17 cellular contexts compared by ENCODE assay signal in genomic region chr10:123035467-123036086, GRCh38. TPM values are rescaled to one million over a fixed set of nuclear protein-coding genes. Genes with fewer than 3 reads are reported as not detected.
DNase-seq lines count a peak whose midpoint lies in the region; ATAC-seq and TF ChIP-seq lines count a peak whose summit lies in the region.
"Had no signal": no experiment of that assay in that cellular context is flagged by ENCODE, and none has a peak within 500 bp of the region (broad histone marks: within the 10 kb centered on the region; RNA-seq: fewer than 3 reads in every experiment).

No MANE protein-coding gene starts in this region.

- BruUV-seq in OCI-LY7 (replicated peaks; lab: Mats Ljungman, UMichigan) = no TSS peak

- H3K4ac ChIP-seq in trophoblast cell (ENCODE audit: low read depth, low read length) = no peak overlapping the region

- H4K91ac ChIP-seq in trophoblast cell (ENCODE audit: low read depth, low read length) = no peak overlapping the region

- CTCF ChIA-PET in HEK293 (lab: Yijun Ruan, JAX) (interaction anchor here (1.2 to 2.8 kb wide), 2 partner anchors 10 to 14 kb away, joined by 3 to 17 read pairs; no protein-coding TSS in a partner anchor), OCI-LY7 (lab: Charles Lee; ENCODE audit: unreplicated experiment) (no interaction called here)

- H4K12ac ChIP-seq in trophoblast cell (ENCODE audit: low read depth, low read length) = no peak overlapping the region

- H2BK5ac ChIP-seq in trophoblast cell (ENCODE audit: low read depth, low read length, poor library complexity) = no peak overlapping the region

- no peak for TF ChIP-seq CTCF in HEK293 (tag by site-specific recombination; IDR thresholded peaks at IDR 0.05)
- no peak for TF ChIP-seq CTCF in right lobe of liver (IDR thresholded peaks at IDR 0.05)
- no peak for TF ChIP-seq CTCF in OCI-LY7 (conservative IDR thresholded peaks at IDR 0.05; ENCODE audit: low read length)

- POLR2A ChIA-PET in HEK293 (lab: Yijun Ruan, JAX) = no interaction called here
- POLR2A ChIA-PET in OCI-LY7 (lab: Charles Lee) = interaction anchor here (0.5 kb wide), 1 partner anchor 15 kb away, joined by 3 read pairs; no protein-coding TSS in a partner anchor

- peak overlapping the region; percentile 68 for H3K23ac ChIP-seq in trophoblast cell (ENCODE audit: low read length)

- H4K8ac ChIP-seq in trophoblast cell (ENCODE audit: low read depth, low read length) = no peak overlapping the region

- H3K4me2 ChIP-seq in trophoblast cell (ENCODE audit: low read length) (no peak overlapping the region), OCI-LY7 (ENCODE audit: low read length) (no peak overlapping the region)
- H3K4me2 ChIP-seq: BLaER1 had no signal

- H2BK120ac ChIP-seq in trophoblast cell (ENCODE audit: insufficient read depth, low read length, poor library complexity) = no peak overlapping the region

- H3K79me1 ChIP-seq in trophoblast cell (ENCODE audit: low read length) = no peaks in the 10 kb centered on the region

- H3K79me2 ChIP-seq in trophoblast cell (ENCODE audit: control insufficient read depth, insufficient read depth, low read length, poor library complexity) (no peaks in the 10 kb centered on the region), OCI-LY7 (ENCODE audit: insufficient read depth, low read depth, low read length) (no peaks in the 10 kb centered on the region)

- peaks cover 0 to 30% of the 10 kb centered on the region in 2 experiments; a peak in 2 of 3 replicates for H3K36me3 ChIP-seq in HEK293 (ENCODE audit: control insufficient read depth in 2 of 2, insufficient read depth in 1 of 2, low read length in 2 of 2)
- H3K36me3 ChIP-seq in right lobe of liver = peaks cover 0 to 10% (median 0%) of the 10 kb centered on the region in 4 donors
- no peaks in the 10 kb centered on the region for H3K36me3 ChIP-seq in trophoblast cell (ENCODE audit: control insufficient read depth in 1 of 2, insufficient read depth in 2 of 2, low read length in 2 of 2)
- H3K36me3 ChIP-seq in OCI-LY7 (ENCODE audit: insufficient read depth, low read length) = no peaks in the 10 kb centered on the region
- H3K36me3 ChIP-seq: HAP-1 had no signal

- no peaks in the 10 kb centered on the region for H4K20me1 ChIP-seq in OCI-LY7 (ENCODE audit: insufficient read depth, low read length)
- H4K20me1 ChIP-seq: BLaER1 had no signal

- no peak overlapping the region for H3K18ac ChIP-seq in trophoblast cell (ENCODE audit: low read length)

- no peak overlapping the region for H2AFZ ChIP-seq in trophoblast cell (ENCODE audit: insufficient read depth, low read length, poor library complexity)
- no peak overlapping the region for H2AFZ ChIP-seq in OCI-LY7 (ENCODE audit: low read length)

- 28% methylated on average over 8 of the region's 8 CpGs for WGBS in right lobe of liver (ENCODE audit: insufficient coverage, low coverage, low lambda C conversion rate, missing lambda C conversion rate)
- WGBS in trophoblast cell (ENCODE audit: extremely low coverage, insufficient coverage, insufficient read length) = no CpG with 5 or more reads among the region's 8 CpGs

- DNase-seq in left lobe of liver (ENCODE audit: low spot score) (peak; percentile 89), right lobe of liver (peak; percentile 53 to 90 (median 89)), trophoblast cell (no peak), OCI-LY7 (ENCODE audit: low spot score) (no peak)
- DNase-seq in stimulated activated CD8-positive, alpha-beta memory T cell treated with anti-CD3 and anti-CD28 coated beads, Interleukin-4, amount 100 ng/mL, for 48 hours = no peak
- DNase-seq: Caco-2; CD4-positive, CD25-positive, alpha-beta regulatory T cell; CD8-positive, alpha-beta T cell; DMS153; DND-41; GOT3 had no signal

- no peak overlapping the region for H3K14ac ChIP-seq in trophoblast cell (ENCODE audit: low read length)

- H3K4me3 ChIP-seq in HEK293 (ENCODE audit: low read depth, low read length) (no peak overlapping the region), right lobe of liver (no peak overlapping the region), trophoblast cell (ENCODE audit: low read depth, low read length) (peak overlapping the region; percentile 54), OCI-LY7 (ENCODE audit: low read depth, low read length, poor library complexity, severe bottlenecking) (no peak overlapping the region)
- H3K4me3 ChIP-seq: BLaER1, HAP-1 had no signal

- H2BK12ac ChIP-seq in trophoblast cell (ENCODE audit: low read length) = no peak overlapping the region

- peak; percentile 59 for ATAC-seq in left lobe of liver
- peak; percentile 26 to 82 (median 64) for ATAC-seq in right lobe of liver
- ATAC-seq in HG03460 (IDR thresholded peaks at IDR 0.05; ENCODE audit: unreplicated experiment) = no peak
- ATAC-seq: CD8-positive, alpha-beta T cell had no signal

- TF ChIP-seq POLR2A in right lobe of liver (IDR thresholded peaks at IDR 0.05) = no peak

- H3K9me2 ChIP-seq in OCI-LY7 (ENCODE audit: insufficient read depth, low read length) = no peaks in the 10 kb centered on the region

- intact Hi-C loops in right lobe of liver (cut with DNase I) = no loop called here
- intact Hi-C loops in OCI-LY7 (cut with micrococcal nuclease; ENCODE audit: unreplicated experiment) = no loop called here

- H2AK5ac ChIP-seq in trophoblast cell (ENCODE audit: low read length) = no peak overlapping the region

- no peaks in the 10 kb centered on the region for H3K9me3 ChIP-seq in HEK293 (ENCODE audit: control insufficient read depth, insufficient read depth, low read depth, low read length)
- peaks cover 0 to 2% (median 0%) of the 10 kb centered on the region in 4 donors for H3K9me3 ChIP-seq in right lobe of liver
- no peaks in the 10 kb centered on the region for H3K9me3 ChIP-seq in trophoblast cell (ENCODE audit: insufficient read depth, low read depth, low read length)
- no peaks in the 10 kb centered on the region for H3K9me3 ChIP-seq in OCI-LY7 (ENCODE audit: low read length)
- H3K9me3 ChIP-seq: BLaER1, Caco-2, HAP-1 had no signal

- H3K4me1 ChIP-seq in HEK293 (ENCODE audit: control insufficient read depth, insufficient read depth, low read length) = no peaks in the 10 kb centered on the region
- H3K4me1 ChIP-seq in right lobe of liver = peaks cover 0 to 40% (median 22%) of the 10 kb centered on the region in 4 donors
- H3K4me1 ChIP-seq in trophoblast cell (ENCODE audit: control insufficient read depth in 1 of 2, insufficient read depth in 2 of 2, low read length in 2 of 2) = no peaks in the 10 kb centered on the region
- no peaks in the 10 kb centered on the region for H3K4me1 ChIP-seq in OCI-LY7 (ENCODE audit: insufficient read depth, low read length, poor library complexity, severe bottlenecking)
- H3K4me1 ChIP-seq: Caco-2 had no signal

- no peaks in the 10 kb centered on the region for H3K27me3 ChIP-seq in right lobe of liver
- no peaks in the 10 kb centered on the region for H3K27me3 ChIP-seq in trophoblast cell (ENCODE audit: insufficient read depth, low read length)
- H3K27me3 ChIP-seq: BLaER1 had no signal

- no peak overlapping the region for H3K27ac ChIP-seq in HEK293 (ENCODE audit: extremely low read depth, low read depth, low read length)
- no peak overlapping the region for H3K27ac ChIP-seq in right lobe of liver
- H3K27ac ChIP-seq in trophoblast cell (ENCODE audit: low read depth, low read length) = no peak overlapping the region
- no peak overlapping the region for H3K27ac ChIP-seq in OCI-LY7 (ENCODE audit: low read depth, low read length, poor library complexity, severe bottlenecking)
- H3K27ac ChIP-seq: 22Rv1, BLaER1, C4-2B had no signal

- H3K9ac ChIP-seq in trophoblast cell (ENCODE audit: low read length) = peak overlapping the region; percentile 1
- H3K9ac ChIP-seq: BLaER1 had no signal

TF ChIP-seq in HEK293, 187 proteins besides CTCF, POLR2A, EP300 and RAD21 (continues in another document):
- TF ChIP-seq, protein P1, sequence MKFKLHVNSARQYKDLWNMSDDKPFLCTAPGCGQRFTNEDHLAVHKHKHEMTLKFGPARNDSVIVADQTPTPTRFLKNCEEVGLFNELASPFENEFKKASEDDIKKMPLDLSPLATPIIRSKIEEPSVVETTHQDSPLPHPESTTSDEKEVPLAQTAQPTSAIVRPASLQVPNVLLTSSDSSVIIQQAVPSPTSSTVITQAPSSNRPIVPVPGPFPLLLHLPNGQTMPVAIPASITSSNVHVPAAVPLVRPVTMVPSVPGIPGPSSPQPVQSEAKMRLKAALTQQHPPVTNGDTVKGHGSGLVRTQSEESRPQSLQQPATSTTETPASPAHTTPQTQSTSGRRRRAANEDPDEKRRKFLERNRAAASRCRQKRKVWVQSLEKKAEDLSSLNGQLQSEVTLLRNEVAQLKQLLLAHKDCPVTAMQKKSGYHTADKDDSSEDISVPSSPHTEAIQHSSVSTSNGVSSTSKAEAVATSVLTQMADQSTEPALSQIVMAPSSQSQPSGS (tag by site-specific recombination; IDR thresholded peaks at IDR 0.05; ENCODE audit: low read depth) = no peak
- no peak for TF ChIP-seq ZNF488 (tag by site-specific recombination; IDR thresholded peaks at IDR 0.05)
- no peak for TF ChIP-seq ZNF558 (tag by site-specific recombination; IDR thresholded peaks at IDR 0.05)
- TF ChIP-seq ZNF10 (tag by site-specific recombination; IDR thresholded peaks at IDR 0.05) = peak; percentile 100

RNA-seq across cellular contexts. Expression of gene ACADSB, which starts 26.8 kb away (rescaled TPM):
- total RNA-seq in left lobe of liver (328 TPM), right lobe of liver (100 to 1,000 TPM in 4 of 6 experiments, 10 to 100 TPM in 2; 73.6 to 591 (median 273) TPM), OCI-LY7 (2022) (13.4 and 14.7 TPM in 2 replicates)
- 3.3 and 3.7 TPM in 2 replicates for polyA plus RNA-seq in trophoblast cell (2013)
- 3.7 and 3.8 TPM in 2 replicates for total RNA-seq in OCI-LY7 (2014; rRNA removed; shearing (Covaris generic))

RNA-seq across cellular contexts. Expression of gene IKZF5, which starts 27.0 kb away (rescaled TPM):
- total RNA-seq in left lobe of liver = 12.7 TPM
- 10 to 100 TPM in 2 of 6 experiments, 1 to 10 TPM in 4; 4.1 to 15.8 (median 8.3) TPM for total RNA-seq in right lobe of liver
- polyA plus RNA-seq in trophoblast cell (2013) = 8.3 and 9.9 TPM in 2 replicates
- 3.7 and 5.1 TPM in 2 replicates for total RNA-seq in OCI-LY7 (2014; rRNA removed; shearing (Covaris generic))
- 15.2 and 15.8 TPM in 2 replicates for total RNA-seq in OCI-LY7 (2022)

RNA-seq across cellular contexts. Expression of gene PSTK, which starts 55.4 kb away (rescaled TPM):
- total RNA-seq in left lobe of liver (4.5 TPM), right lobe of liver (1 to 10 TPM; 3.0 to 6.9 (median 4.0) TPM), OCI-LY7 (2022) (8.0 and 8.9 TPM in 2 replicates)
- polyA plus RNA-seq in trophoblast cell (2013) = 3.0 and 3.7 TPM in 2 replicates
- total RNA-seq in OCI-LY7 (2014; rRNA removed; shearing (Covaris generic)) = 4.9 and 7.4 TPM in 2 replicates

Comparison
In these comparisons a context has a peak if more than half of its experiments do, and no peak if none do; other contexts are left out.
1. DNase-seq: peak in left lobe of liver (single experiment) and right lobe of liver (3 of 3); none in trophoblast cell (0 of 2), OCI-LY7 (single experiment) and stimulated activated CD8-positive, alpha-beta memory T cell treated with anti-CD3 and anti-CD28 coated beads, Interleukin-4, amount 100 ng/mL, for 48 hours (single experiment).
2. RNA of gene ACADSB, which starts 26.8 kb away (total RNA-seq): 328 TPM in left lobe of liver (single experiment) and 73.6 to 591 TPM in right lobe of liver; 3.7 to 14.7 TPM in OCI-LY7; every median in the first group is over 4 times any median in the second.